Comparison of ENCODE assay signal across 8 cellular contexts in the genomic region with DNA sequence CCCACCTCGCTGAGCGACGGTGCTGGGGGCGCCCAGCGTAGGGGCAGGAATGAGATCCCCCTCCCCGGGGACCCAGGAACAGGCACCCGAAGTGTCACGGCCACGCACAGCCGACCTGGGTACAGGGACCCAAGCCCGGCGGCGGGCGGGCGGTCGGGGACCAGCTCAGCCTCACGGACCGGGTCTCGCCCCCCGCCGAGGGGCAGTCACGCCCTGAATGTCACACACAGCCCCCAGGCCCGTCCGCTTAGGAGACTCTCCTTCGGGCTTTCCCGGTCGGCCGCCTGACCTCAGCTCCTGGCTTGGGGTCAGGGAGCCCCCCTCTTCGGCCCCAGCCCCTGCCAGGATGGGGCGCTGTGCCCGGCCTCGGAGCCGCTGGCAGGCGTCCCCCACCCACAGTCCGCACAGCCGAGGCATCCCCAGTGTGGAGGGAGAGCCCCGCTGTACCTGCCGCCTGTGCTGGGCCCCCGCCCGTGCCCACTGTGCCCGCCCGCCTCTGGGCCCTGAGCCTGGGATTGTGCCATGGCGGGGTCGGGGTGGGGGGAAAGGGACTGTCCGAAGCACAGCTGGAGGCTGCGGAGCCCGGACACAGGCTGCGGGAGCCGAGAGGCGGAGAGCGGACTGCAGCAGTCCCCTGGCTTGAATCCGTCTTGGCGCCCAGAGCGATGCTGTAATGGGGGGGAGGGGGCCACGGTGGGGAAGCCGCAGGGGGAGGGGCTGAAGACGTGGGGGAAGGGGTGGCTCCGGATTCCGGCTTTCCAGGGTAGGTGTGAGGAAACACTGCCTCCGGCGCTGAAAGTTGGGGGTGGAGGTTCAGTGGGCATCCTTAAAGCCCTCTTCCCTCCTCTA. TPM values are rescaled to one million over a fixed set of nuclear protein-coding genes. Genes with fewer than 3 reads are reported as not detected.
DNase-seq lines count a peak whose midpoint lies in the region; ATAC-seq and TF ChIP-seq lines count a peak whose summit lies in the region.

No MANE protein-coding gene starts in this region.

- peaks cover 14% of the 10 kb centered on the region for H3K23me2 ChIP-seq in H9 (ENCODE audit: insufficient read length, low read depth, low read length, poor library complexity, severe bottlenecking)

- no peak overlapping the region for H3K4ac ChIP-seq in H9 (ENCODE audit: low read depth, low read length)

- no peaks in the 10 kb centered on the region for H3K36me3 ChIP-seq in SJCRH30
- no peaks in the 10 kb centered on the region for H3K36me3 ChIP-seq in iPS DF 6.9 (ENCODE audit: control insufficient read depth, insufficient read depth, low read length)

- TF ChIP-seq CTCF in H9 (conservative IDR thresholded peaks at IDR 0.05) = no peak

- H3K9me3 Mint-ChIP-seq in H9 = no peaks in the 10 kb centered on the region; a peak in 2 of 5 replicates

- H2BK120ac ChIP-seq in H9 (ENCODE audit: low read depth, low read length, poor library complexity, severe bottlenecking) = no peak overlapping the region

- no peaks in the 10 kb centered on the region for H3K9me3 ChIP-seq in H9 (ENCODE audit: control insufficient read depth, low read depth, low read length)
- no peaks in the 10 kb centered on the region for H3K9me3 ChIP-seq in SJCRH30 (replicated peaks)
- no peaks in the 10 kb centered on the region for H3K9me3 ChIP-seq in iPS DF 6.9 (ENCODE audit: control insufficient read depth, insufficient read depth, low read length)

- H3K79me2 ChIP-seq in H9 (ENCODE audit: insufficient read depth, low read length) = peaks cover 2% of the 10 kb centered on the region; the same call in 1 of the 2 replicates

- no peak overlapping the region for H3K56ac ChIP-seq in H9 (ENCODE audit: insufficient read length, low read depth, low read length)

- no peak overlapping the region for H2BK12ac ChIP-seq in H9 (ENCODE audit: insufficient read length, low read depth, low read length)

- H3K4me3 ChIP-seq in SJCRH30 = peak overlapping the region; percentile 62
- H3K4me3 ChIP-seq in iPS DF 6.9 (ENCODE audit: low read length) = peak overlapping the region; percentile 73
- peak overlapping the region; percentile 21 for H3K4me3 ChIP-seq in skeletal muscle cell (ENCODE audit: low read depth, low read length)

- H3K18ac ChIP-seq in H9 (ENCODE audit: insufficient read length, low read depth, low read length) = no peak overlapping the region

- H3K27ac ChIP-seq in H9 (ENCODE audit: insufficient read length, low read depth, low read length) (no peak overlapping the region), SJCRH30 (no peak overlapping the region), iPS DF 6.9 (ENCODE audit: low read length) (no peak overlapping the region)

- no peaks in the 10 kb centered on the region for H3K79me1 ChIP-seq in H9 (ENCODE audit: insufficient read depth, low read depth, low read length, poor library complexity, severe bottlenecking)

- no peak overlapping the region for H2AFZ ChIP-seq in H9 (ENCODE audit: low read length)

- no peak overlapping the region for H3K9ac ChIP-seq in H9 (ENCODE audit: extremely low read depth, insufficient read length, low read length)

- peaks cover 4% of the 10 kb centered on the region for H4K20me1 ChIP-seq in H9 (ENCODE audit: control insufficient read depth, insufficient read depth, insufficient read length)

- no peak overlapping the region for H3K23ac ChIP-seq in H9 (ENCODE audit: insufficient read length, low read depth, low read length)

- peaks cover 82% of the 10 kb centered on the region for H3K27me3 Mint-ChIP-seq in H9 (ENCODE audit: low read depth)

- 0 out of 2 replicates have a peak, but pooled peaks cover 2% of the 10 kb centered on the region for H3K4me1 ChIP-seq in H9 (ENCODE audit: insufficient read depth, low read length)
- H3K4me1 ChIP-seq in SJCRH30 = no peaks in the 10 kb centered on the region
- H3K4me1 ChIP-seq in iPS DF 6.9 (ENCODE audit: control insufficient read depth, insufficient read depth, low read length) = peaks cover 4% of the 10 kb centered on the region; the same call in 1 of the 2 replicates

- DNase-seq in H9 (peak; percentile 66), SJCRH30 (peak; percentile 23 to 29), iPS DF 6.9 (ENCODE audit: low read depth, low spot score) (no peak), skeletal muscle cell (ENCODE audit: low read depth) (no peak), Ammon's horn (ENCODE audit: low spot score) (no peak), NCI-H446 treated with DMSO at 0.1 percent for 48 hours (lab: John Stamatoyannopoulos, UW) (no peak)
- DNase-seq in stimulated activated naive CD4-positive, alpha-beta T cell (lab: John Stamatoyannopoulos, UW) = no peak

- no peak overlapping the region; the same call in 1 of the 2 replicates for H2BK15ac ChIP-seq in H9 (ENCODE audit: low read depth, low read length)

- peaks cover 7% of the 10 kb centered on the region; the same call in 1 of the 2 replicates for H3K27me3 ChIP-seq in H9 (ENCODE audit: insufficient read depth, low read length)
- peaks cover 14% of the 10 kb centered on the region for H3K27me3 ChIP-seq in SJCRH30
- H3K27me3 ChIP-seq in iPS DF 6.9 (ENCODE audit: control insufficient read depth, insufficient read depth, low read length) = peaks cover 6% of the 10 kb centered on the region; the same call in 1 of the 2 replicates

- H4K91ac ChIP-seq in H9 (ENCODE audit: insufficient read length, low read depth, low read length) = no peak overlapping the region

- peak overlapping the region; percentile 41 for H3K4me2 ChIP-seq in H9 (ENCODE audit: insufficient read depth, insufficient read length, low read length)

- no peak overlapping the region for H3K27ac Mint-ChIP-seq in H9

- no peak for ATAC-seq in HG03039 (IDR thresholded peaks at IDR 0.05; ENCODE audit: unreplicated experiment)

- no peak overlapping the region for H2BK20ac ChIP-seq in H9 (ENCODE audit: low read depth, low read length, poor library complexity, severe bottlenecking)

- no peak overlapping the region for H2BK5ac ChIP-seq in H9 (ENCODE audit: insufficient read length, low read length)

- no peak overlapping the region for H4K8ac ChIP-seq in H9 (replicated peaks; ENCODE audit: insufficient read length, low read depth, low read length)

- H4K5ac ChIP-seq in H9 (ENCODE audit: insufficient read length, low read depth, low read length) = no peak overlapping the region

- H3T11ph ChIP-seq in H9 (ENCODE audit: low read length) = no peak overlapping the region

- H3K4me3 Mint-ChIP-seq in H9 = peak overlapping the region; percentile 67 to 84

- no peaks in the 10 kb centered on the region for H3K36me3 Mint-ChIP-seq in H9 (ENCODE audit: insufficient read depth in 1 of 3, low read depth in 3 of 3)

- H2AK5ac ChIP-seq in H9 (ENCODE audit: insufficient read length, low read length) = no peak overlapping the region

- H3K4me1 Mint-ChIP-seq in H9 = peaks cover 14 to 29% of the 10 kb centered on the region in 2 experiments

- no CpG with 5 or more reads among the region's 61 CpGs for WGBS in H9 (ENCODE audit: extremely low coverage, insufficient read length, low lambda C conversion rate)
- no CpG with 5 or more reads among the region's 61 CpGs for WGBS in iPS DF 6.9 (ENCODE audit: insufficient coverage, insufficient read length)

- H3K14ac ChIP-seq in H9 (ENCODE audit: insufficient read depth, low read length) = no peak overlapping the region

RNA-seq across cellular contexts. Expression of a gene that starts 0.6 kb away (rescaled TPM):
- 5.9 and 7.3 TPM in 2 replicates for total RNA-seq in H9 (2021)
- total RNA-seq in SJCRH30 (2014; rRNA removed; shearing (Covaris generic)) = 0.81 and 0.89 TPM in 2 replicates

RNA-seq across cellular contexts. Expression of a gene that starts 55.1 kb away (rescaled TPM):
- total RNA-seq in H9 (2021) = 6.9 and 7.7 TPM in 2 replicates
- 18.0 and 19.8 TPM in 2 replicates for total RNA-seq in SJCRH30 (2014; rRNA removed; shearing (Covaris generic))

Comparison
In these comparisons a context has a peak if more than half of its experiments do, and no peak if none do; other contexts are left out.
1. DNase-seq: peak in H9 (single experiment) and SJCRH30 (2 of 2); none in iPS DF 6.9 (single experiment), skeletal muscle cell (single experiment), Ammon's horn (single experiment), stimulated activated naive CD4-positive, alpha-beta T cell (0 of 6) and NCI-H446 treated with DMSO at 0.1 percent for 48 hours (single experiment).
2. H3K4me3 ChIP-seq: peak in every context shown above with its lines; median percentile 73 in iPS DF 6.9; 62 in SJCRH30; 21 in skeletal muscle cell.